ENCODE assay signal across 8 cellular contexts in the genomic region with DNA sequence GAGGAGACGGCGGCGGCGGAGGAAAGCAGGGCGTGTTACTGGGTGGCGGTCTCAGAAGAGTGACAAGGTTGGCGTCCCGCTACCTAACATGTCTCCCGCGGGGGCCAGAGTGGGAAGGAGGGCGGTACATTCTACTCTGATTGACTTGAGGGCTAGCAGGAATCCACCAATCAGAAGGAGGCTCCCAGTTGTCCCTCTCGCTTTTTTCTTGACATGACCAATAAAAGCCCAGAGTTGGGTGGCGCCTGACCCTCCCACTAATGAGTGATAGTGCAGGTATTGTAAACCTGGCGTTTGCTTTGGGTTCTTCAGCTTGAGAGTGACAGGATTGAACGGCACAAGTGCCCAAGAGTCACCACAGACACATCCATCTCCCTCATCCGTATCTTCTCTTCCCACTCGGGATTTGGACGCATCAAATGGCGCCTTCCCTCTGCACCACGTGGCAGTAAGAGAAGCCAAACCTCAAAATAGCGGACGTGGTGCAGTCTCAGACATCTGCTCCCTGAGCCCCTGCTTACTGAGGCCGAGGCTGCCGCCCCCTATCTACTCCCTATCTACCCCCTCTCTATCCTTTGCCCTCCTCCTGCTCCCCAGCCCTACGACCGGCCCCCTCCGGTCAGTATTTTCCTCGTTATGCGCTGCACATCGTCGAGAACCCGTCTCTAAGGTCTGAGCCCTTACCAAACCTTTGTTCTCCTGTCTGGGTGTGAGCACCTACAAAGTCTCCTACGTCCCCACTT. TPM values are rescaled to one million over a fixed set of nuclear protein-coding genes. Genes with fewer than 3 reads are reported as not detected.
DNase-seq lines count a peak whose midpoint lies in the region; ATAC-seq, FAIRE-seq and TF ChIP-seq lines count a peak whose summit lies in the region.

No MANE protein-coding gene starts in this region.

- H3K27me3 ChIP-seq in BJ (ENCODE audit: control insufficient read depth, insufficient read depth, low read length) (no peaks in the 10 kb centered on the region), colonic mucosa (no peaks in the 10 kb centered on the region)

- peak overlapping the region; percentile 75 to 76 for H3K9ac ChIP-seq in colonic mucosa (ENCODE audit: low read depth in 2 of 2, low read length in 2 of 2)

- CTCF ChIA-PET in BJ (lab: Yijun Ruan, JAX) = interaction anchor here (1.7 kb wide), 1 partner anchor 22 kb away, joined by 6 read pairs; no protein-coding TSS in a partner anchor

- H3K4me3 ChIP-seq in BJ (ENCODE audit: low read depth, low read length) = peak overlapping the region; percentile 93
- H3K4me3 ChIP-seq in colonic mucosa = peak overlapping the region; percentile 82

- TF ChIP-seq CTCF in BJ (IDR thresholded peaks at IDR 0.05; ENCODE audit: insufficient read depth, low read depth, low read length) (no peak), colonic mucosa (IDR thresholded peaks at IDR 0.05) (no peak)

- H3K9me3 ChIP-seq in colonic mucosa = no peaks in the 10 kb centered on the region

- POLR2A ChIA-PET in BJ (lab: Charles Lee) = no interaction called here

- DNase-seq in BJ (ENCODE audit: low read depth) = peak; percentile 72
- DNase-seq in GM19239 (ENCODE audit: insufficient read length, low spot score) = peak; percentile 80
- peak; percentile 97 for DNase-seq in NCI-H510A treated with DMSO at 0.1 percent for 48 hours (lab: John Stamatoyannopoulos, UW)
- peak; percentile 88 to 89 for DNase-seq in activated CD4-positive, alpha-beta T cell treated with anti-CD3 and anti-CD28 coated beads for 4 hours
- peak; percentile 94 for DNase-seq in colonic mucosa
- peak; percentile 84 to 92 for DNase-seq in left colon
- DNase-seq in stimulated activated CD4-positive, alpha-beta T cell treated with anti-CD3 and anti-CD28 coated beads, Interleukin-1b, Interleukin-23, amount 100 ng/mL, for 48 hours = peak; percentile 92

- FAIRE-seq in GM19239 (lab: Jason Lieb, UNC) = peak; percentile 99

- peak; percentile 82 for ATAC-seq in HG03442 (IDR thresholded peaks at IDR 0.05; ENCODE audit: unreplicated experiment)
- ATAC-seq in left colon = peak; percentile 92

- intact Hi-C loops in colonic mucosa (cut with DNase I) (no loop called here), left colon (cut with DNase I, micrococcal nuclease) (no loop called here)

- H3K36me3 ChIP-seq in BJ (ENCODE audit: control insufficient read depth, insufficient read depth, low read length) (no peaks in the 10 kb centered on the region), colonic mucosa (no peaks in the 10 kb centered on the region)

- H3K4me1 ChIP-seq in colonic mucosa = no peaks in the 10 kb centered on the region

- peak overlapping the region; percentile 75 for H3K27ac ChIP-seq in colonic mucosa

RNA-seq across cellular contexts. Expression of a gene that starts 0.7 kb away (rescaled TPM):
- 0.20 and 0.33 TPM in 2 replicates for polyA plus RNA-seq in BJ (2011; rRNA removed)
- polyA minus RNA-seq in BJ (2011; rRNA and poly(A)+ RNA removed) = 0.09 and 0.21 TPM in 2 replicates
- total RNA-seq in colonic mucosa (1 to 10 TPM in 1 of 2 donors, under 1 TPM in 1; 0.80 to 2.5 TPM), left colon (1 to 10 TPM in 1 of 2 donors, under 1 TPM in 1; 0.73 to 1.2 TPM)

RNA-seq across cellular contexts. Expression of a gene that starts 33.9 kb away (rescaled TPM):
- polyA plus RNA-seq in BJ (2011; rRNA removed) = 61.0 and 108 TPM in 2 replicates
- 41.1 and 43.3 TPM in 2 replicates for polyA minus RNA-seq in BJ (2011; rRNA and poly(A)+ RNA removed)
- total RNA-seq in colonic mucosa (100 to 1,000 TPM in 1 of 2 donors, 10 to 100 TPM in 1; 80.1 to 187 TPM), left colon (10 to 100 TPM; 62.9 to 69.6 TPM)

RNA-seq across cellular contexts. Expression of a gene that starts 50.9 kb away (rescaled TPM):
- 44.6 and 50.5 TPM in 2 replicates for polyA plus RNA-seq in BJ (2011; rRNA removed)
- 15.5 and 16.7 TPM in 2 replicates for polyA minus RNA-seq in BJ (2011; rRNA and poly(A)+ RNA removed)
- 10 to 100 TPM; 22.2 to 24.4 TPM for total RNA-seq in colonic mucosa
- 10 to 100 TPM; 25.0 to 29.4 TPM for total RNA-seq in left colon

Comparison
In these comparisons a context has a peak if more than half of its experiments do, and no peak if none do; other contexts are left out.
1. Peak in every context shown above with its lines: DNase-seq, ATAC-seq, H3K4me3 ChIP-seq and H3K27ac ChIP-seq.